16 cellular contexts compared by ENCODE assay signal in the genomic region with DNA sequence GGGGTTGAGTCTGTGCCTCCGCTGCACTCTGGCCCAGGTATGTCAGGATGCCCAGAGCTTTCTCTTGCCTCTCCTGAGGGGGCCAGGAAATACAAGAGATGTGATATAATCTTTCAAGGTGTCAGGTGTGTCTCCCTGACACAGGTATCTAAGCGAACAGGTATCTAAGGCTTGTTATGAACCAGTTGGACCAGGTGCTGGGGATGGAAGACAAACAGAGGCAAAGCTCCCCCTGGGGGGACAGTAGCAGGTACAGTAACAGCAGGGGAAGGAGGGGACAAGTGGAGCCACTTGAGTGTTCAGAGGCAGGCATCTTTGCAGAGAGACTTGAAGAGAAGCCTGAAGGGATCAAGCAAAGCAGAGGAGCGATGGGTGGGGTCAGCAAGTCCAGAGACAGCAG. TPM values are rescaled to one million over a fixed set of nuclear protein-coding genes. Genes with fewer than 3 reads are reported as not detected.
A peak's percentile ranks its signal among the peaks of the same experiment; 100 is the strongest.
DNase-seq lines count a peak whose midpoint lies in the region; ATAC-seq and TF ChIP-seq lines count a peak whose summit lies in the region.
"Had no signal": no experiment of that assay in that cellular context is flagged by ENCODE, and none has a peak within 500 bp of the region (broad histone marks: within the 10 kb centered on the region; RNA-seq: fewer than 3 reads in every experiment).

No MANE protein-coding gene starts in this region.

- peaks cover 0 to 2% (median 0%) of the 10 kb centered on the region in 7 donors for H3K9me3 Mint-ChIP-seq in CD4-positive, CD25-positive, alpha-beta regulatory T cell
- H3K9me3 Mint-ChIP-seq in Caco-2 (ENCODE audit: unreplicated experiment) = no peaks in the 10 kb centered on the region
- no peaks in the 10 kb centered on the region for H3K9me3 Mint-ChIP-seq in activated naive CD4-positive, alpha-beta T cell treated with anti-CD3 and anti-CD28 coated beads, Interleukin-2, amount 50 U/mL, for 72 hours
- H3K9me3 Mint-ChIP-seq in naive B cell = peaks cover 0 to 2% (median 0%) of the 10 kb centered on the region in 7 donors

- no peaks in the 10 kb centered on the region for H3K27me3 ChIP-seq in CD4-positive, CD25-positive, alpha-beta regulatory T cell (ENCODE audit: control insufficient read depth, insufficient read depth, low read length)
- H3K27me3 ChIP-seq in Caco-2 (replicated peaks; ENCODE audit: control insufficient read depth, insufficient read depth, low read length) (no peaks in the 10 kb centered on the region), MG63 (no peaks in the 10 kb centered on the region)
- H3K27me3 ChIP-seq: foreskin keratinocyte, right atrium auricular region had no signal

- POLR2A ChIA-PET in Caco-2 (lab: Charles Lee) = interaction anchor here (0.7 to 1.2 kb wide), 2 partner anchors 20 to 33 kb away, joined by 3 to 7 read pairs; a partner anchor contains a TSS

- no peak overlapping the region for H3K4me3 ChIP-seq in CD4-positive, CD25-positive, alpha-beta regulatory T cell (ENCODE audit: low read depth, low read length)
- H3K4me3 ChIP-seq in Caco-2 (ENCODE audit: low read depth, low read length) (no peak overlapping the region), MG63 (no peak overlapping the region)
- H3K4me3 ChIP-seq: right atrium auricular region, SK-N-MC had no signal

- no peak for ATAC-seq in CD4-positive, CD25-positive, alpha-beta regulatory T cell (ENCODE audit: low read depth in 2 of 2)
- ATAC-seq in activated naive CD4-positive, alpha-beta T cell treated with anti-CD3 and anti-CD28 coated beads, Interleukin-2, amount 50 U/mL, for 72 hours = no peak
- no peak for ATAC-seq in naive B cell (ENCODE audit: low read depth in 2 of 2)
- ATAC-seq: foreskin keratinocyte had no signal

- no peak for DNase-seq in CD4-positive, CD25-positive, alpha-beta regulatory T cell
- DNase-seq in Caco-2 = peak in 1 of 2 experiments; percentile 55
- DNase-seq in activated naive CD4-positive, alpha-beta T cell treated with anti-CD3 and anti-CD28 coated beads, Interleukin-2, amount 50 U/mL, for 72 hours (ENCODE audit: low spot score in 2 of 2) = no peak
- DNase-seq in naive B cell = no peak
- DNase-seq in NCI-H524 treated with DMSO at 0.1 percent for 48 hours (lab: John Stamatoyannopoulos, UW) = no peak
- DNase-seq in C1 segment of cervical spinal cord (lab: John Stamatoyannopoulos, UW) = no peak
- no peak for DNase-seq in MG63
- DNase-seq: cerebellar nuclear complex, EL, foreskin keratinocyte, NCI-H1694, NCI-H524, OCI-M1 had no signal

- no peaks in the 10 kb centered on the region for H3K27me3 Mint-ChIP-seq in CD4-positive, CD25-positive, alpha-beta regulatory T cell
- H3K27me3 Mint-ChIP-seq in Caco-2 (ENCODE audit: insufficient read depth, unreplicated experiment) = no peaks in the 10 kb centered on the region
- H3K27me3 Mint-ChIP-seq in naive B cell = no peaks in the 10 kb centered on the region

- H3K9me3 ChIP-seq in CD4-positive, CD25-positive, alpha-beta regulatory T cell (ENCODE audit: control insufficient read depth in 2 of 2, low read length in 2 of 2) = no peaks in the 10 kb centered on the region
- H3K9me3 ChIP-seq in Caco-2 (no peaks in the 10 kb centered on the region), MG63 (no peaks in the 10 kb centered on the region)
- H3K9me3 ChIP-seq: right atrium auricular region had no signal

- peaks cover 23% of the 10 kb centered on the region for H3K36me3 Mint-ChIP-seq in CD4-positive, CD25-positive, alpha-beta regulatory T cell
- peaks cover 89% of the 10 kb centered on the region for H3K36me3 Mint-ChIP-seq in Caco-2 (ENCODE audit: insufficient read depth, unreplicated experiment)
- H3K36me3 Mint-ChIP-seq in activated naive CD4-positive, alpha-beta T cell treated with anti-CD3 and anti-CD28 coated beads, Interleukin-2, amount 50 U/mL, for 72 hours = peaks cover 15 to 30% of the 10 kb centered on the region in 2 donors
- H3K36me3 Mint-ChIP-seq in naive B cell = peaks cover 0 to 17% of the 10 kb centered on the region in 2 donors

- H3K27ac Mint-ChIP-seq in CD4-positive, CD25-positive, alpha-beta regulatory T cell = peak overlapping the region in 2 of 3 donors; percentile 45 to 89
- H3K27ac Mint-ChIP-seq in Caco-2 (ENCODE audit: unreplicated experiment) (peak overlapping the region; percentile 60), naive B cell (peak overlapping the region in 2 of 6 donors; percentile 31 to 55)
- peak overlapping the region; percentile 67 to 93 for H3K27ac Mint-ChIP-seq in activated naive CD4-positive, alpha-beta T cell treated with anti-CD3 and anti-CD28 coated beads, Interleukin-2, amount 50 U/mL, for 72 hours

- peaks cover 47% of the 10 kb centered on the region for H3K4me1 ChIP-seq in CD4-positive, CD25-positive, alpha-beta regulatory T cell (ENCODE audit: control insufficient read depth, insufficient read depth, low read length, poor library complexity, severe bottlenecking)
- H3K4me1 ChIP-seq in Caco-2 = peaks cover 20% of the 10 kb centered on the region
- H3K4me1 ChIP-seq: foreskin keratinocyte had no signal

- peaks cover 7 to 63% (median 31%) of the 10 kb centered on the region in 4 donors for H3K4me1 Mint-ChIP-seq in CD4-positive, CD25-positive, alpha-beta regulatory T cell
- H3K4me1 Mint-ChIP-seq in Caco-2 (ENCODE audit: low read depth, unreplicated experiment) = peaks cover 23% of the 10 kb centered on the region
- H3K4me1 Mint-ChIP-seq in naive B cell = peaks cover 38 to 45% (median 44%) of the 10 kb centered on the region in 3 donors

- peak overlapping the region; percentile 42 to 90 (median 68) for H3K4me3 Mint-ChIP-seq in CD4-positive, CD25-positive, alpha-beta regulatory T cell
- peak overlapping the region; percentile 41 for H3K4me3 Mint-ChIP-seq in Caco-2 (ENCODE audit: unreplicated experiment)
- H3K4me3 Mint-ChIP-seq in naive B cell = peak overlapping the region in 6 of 8 donors; percentile 27 to 84 (median 66)

- intact Hi-C loops in Caco-2 (cut with micrococcal nuclease; ENCODE audit: unreplicated experiment) = no loop called here

- no peak for TF ChIP-seq CTCF in Caco-2 (IDR thresholded peaks at IDR 0.05; ENCODE audit: insufficient read depth in 1 of 2, low read depth in 1 of 2, low read length in 1 of 2, severe bottlenecking in 1 of 2, unreplicated experiment in 1 of 2)

- H3K27ac ChIP-seq in CD4-positive, CD25-positive, alpha-beta regulatory T cell (ENCODE audit: insufficient read depth, low read length, poor library complexity, severe bottlenecking) = no peak overlapping the region
- H3K27ac ChIP-seq: C4-2B, foreskin keratinocyte, right atrium auricular region, SK-N-MC had no signal

- CTCF ChIA-PET in Caco-2 (lab: Charles Lee) = interaction anchor here (0.7 kb wide), 1 partner anchor 174 kb away, joined by 3 read pairs; no protein-coding TSS in a partner anchor

- no TSS peak for BruUV-seq in Caco-2 (replicated peaks; lab: Mats Ljungman, UMichigan)

- H3K36me3 ChIP-seq in CD4-positive, CD25-positive, alpha-beta regulatory T cell (ENCODE audit: control insufficient read depth, insufficient read depth, low read length) = peaks cover 62% of the 10 kb centered on the region
- H3K36me3 ChIP-seq in Caco-2 (ENCODE audit: control insufficient read depth, insufficient read depth, low read length) = peaks cover 7% of the 10 kb centered on the region
- H3K36me3 ChIP-seq in MG63 = peaks cover 71% of the 10 kb centered on the region

RNA-seq across cellular contexts. Expression of a gene that starts 2.6 kb away (rescaled TPM):
- 9.3 TPM for total RNA-seq in CD4-positive, CD25-positive, alpha-beta regulatory T cell
- polyA plus RNA-seq in CD4-positive, CD25-positive, alpha-beta regulatory T cell = 10 to 100 TPM; 12.2 to 17.5 (median 13.8) TPM
- 6.6 and 6.9 TPM in 2 replicates for total RNA-seq in Caco-2 (2022)
- 1 to 10 TPM; 3.5 to 6.1 TPM for total RNA-seq in activated naive CD4-positive, alpha-beta T cell treated with anti-CD3 and anti-CD28 coated beads, Interleukin-2, amount 50 U/mL, for 72 hours
- 10 to 100 TPM in 5 of 6 donors, 1 to 10 TPM in 1; 9.3 to 15.3 (median 12.0) TPM for polyA plus RNA-seq in naive B cell (ENCODE audit: low read depth in 6 of 6)
- 11.1 and 18.2 TPM in 2 replicates for total RNA-seq in MG63 (2014; rRNA removed; shearing (Covaris generic); ENCODE audit: low replicate concordance)

RNA-seq across cellular contexts. Expression of a gene that starts 16.0 kb away (rescaled TPM):
- total RNA-seq in CD4-positive, CD25-positive, alpha-beta regulatory T cell = 1.1 TPM
- under 1 TPM in 3 of 4 donors, not detected in 1; 0.42 to 0.60 (median 0.49) TPM for polyA plus RNA-seq in CD4-positive, CD25-positive, alpha-beta regulatory T cell
- 38.9 and 45.9 TPM in 2 replicates for total RNA-seq in Caco-2 (2022)
- not detected for total RNA-seq in activated naive CD4-positive, alpha-beta T cell treated with anti-CD3 and anti-CD28 coated beads, Interleukin-2, amount 50 U/mL, for 72 hours
- not detected for polyA plus RNA-seq in naive B cell (ENCODE audit: low read depth in 6 of 6)
- not detected in 2 replicates for total RNA-seq in MG63 (2014; rRNA removed; shearing (Covaris generic); ENCODE audit: low replicate concordance)

RNA-seq across cellular contexts. Expression of a gene that starts 19.4 kb away (rescaled TPM):
- 56.9 TPM for total RNA-seq in CD4-positive, CD25-positive, alpha-beta regulatory T cell
- 1 to 10 TPM; 3.9 to 6.6 (median 5.9) TPM for polyA plus RNA-seq in CD4-positive, CD25-positive, alpha-beta regulatory T cell
- total RNA-seq in Caco-2 (2022) = 77.7 and 82.1 TPM in 2 replicates
- total RNA-seq in activated naive CD4-positive, alpha-beta T cell treated with anti-CD3 and anti-CD28 coated beads, Interleukin-2, amount 50 U/mL, for 72 hours = 10 to 100 TPM; 57.3 to 59.9 TPM
- 10 to 100 TPM in 1 of 6 donors, 1 to 10 TPM in 5; 2.7 to 12.9 (median 6.9) TPM for polyA plus RNA-seq in naive B cell (ENCODE audit: low read depth in 6 of 6)
- total RNA-seq in MG63 (2014; rRNA removed; shearing (Covaris generic); ENCODE audit: low replicate concordance) = 9.0 and 38.0 TPM in 2 replicates

RNA-seq across cellular contexts. Expression of a gene that starts 32.4 kb away (rescaled TPM):
- total RNA-seq in CD4-positive, CD25-positive, alpha-beta regulatory T cell = 25.8 TPM
- polyA plus RNA-seq in CD4-positive, CD25-positive, alpha-beta regulatory T cell = 10 to 100 TPM; 10.8 to 17.2 (median 15.0) TPM
- total RNA-seq in Caco-2 (2022) = 137 and 149 TPM in 2 replicates
- total RNA-seq in activated naive CD4-positive, alpha-beta T cell treated with anti-CD3 and anti-CD28 coated beads, Interleukin-2, amount 50 U/mL, for 72 hours = 10 to 100 TPM; 56.8 to 97.2 TPM
- 10 to 100 TPM in 4 of 6 donors, 1 to 10 TPM in 2; 7.0 to 13.5 (median 11.3) TPM for polyA plus RNA-seq in naive B cell (ENCODE audit: low read depth in 6 of 6)
- 15.7 and 43.2 TPM in 2 replicates for total RNA-seq in MG63 (2014; rRNA removed; shearing (Covaris generic); ENCODE audit: low replicate concordance)

RNA-seq across cellular contexts. Expression of a gene that starts 34.2 kb away (rescaled TPM):
- total RNA-seq in CD4-positive, CD25-positive, alpha-beta regulatory T cell = 10.1 TPM
- 10 to 100 TPM; 36.6 to 55.5 (median 49.7) TPM for polyA plus RNA-seq in CD4-positive, CD25-positive, alpha-beta regulatory T cell
- 42.6 TPM in 2 replicates for total RNA-seq in Caco-2 (2022)
- total RNA-seq in activated naive CD4-positive, alpha-beta T cell treated with anti-CD3 and anti-CD28 coated beads, Interleukin-2, amount 50 U/mL, for 72 hours = 10 to 100 TPM; 10.2 to 15.8 TPM
- 10 to 100 TPM; 22.3 to 40.0 (median 32.1) TPM for polyA plus RNA-seq in naive B cell (ENCODE audit: low read depth in 6 of 6)
- total RNA-seq in MG63 (2014; rRNA removed; shearing (Covaris generic); ENCODE audit: low replicate concordance) = 68.7 and 103 TPM in 2 replicates

Comparison
In these comparisons a context has a peak if more than half of its experiments do, and no peak if none do; other contexts are left out.
1. RNA of a gene that starts 16.0 kb away (total RNA-seq): 38.9 to 45.9 TPM in Caco-2; 1.1 TPM in CD4-positive, CD25-positive, alpha-beta regulatory T cell (single experiment), not detected in activated naive CD4-positive, alpha-beta T cell treated with anti-CD3 and anti-CD28 coated beads, Interleukin-2, amount 50 U/mL, for 72 hours and not detected in MG63; every median in the first group is over 10 times any median in the second.
2. Peak in every context shown above with its lines, with median percentiles within 50 percentile points of each other: H3K4me3 Mint-ChIP-seq.